ENCODE assay signal across 9 cellular contexts in genomic region chr9:114371986-114372917, GRCh38. TPM values are rescaled to one million over a fixed set of nuclear protein-coding genes. Genes with fewer than 3 reads are reported as not detected.
DNase-seq lines count a peak whose midpoint lies in the region; ATAC-seq and TF ChIP-seq lines count a peak whose summit lies in the region.
"Had no signal": no experiment of that assay in that cellular context is flagged by ENCODE, and none has a peak within 500 bp of the region (broad histone marks: within the 10 kb centered on the region; RNA-seq: fewer than 3 reads in every experiment).

No MANE protein-coding gene starts in this region.

- peaks cover 6 to 38% of the 10 kb centered on the region in 2 donors for H3K36me3 Mint-ChIP-seq in activated T-cell treated with anti-CD3 and anti-CD28 coated beads, Interleukin-2, amount 50 U/mL, for 72 hours (ENCODE audit: insufficient read depth in 2 of 2)

- peak; percentile 77 for DNase-seq in KBM-7
- DNase-seq in activated T-cell treated with anti-CD3 and anti-CD28 coated beads, Interleukin-2, amount 50 U/mL, for 72 hours, result peak in 1 of 2 donors; percentile 40
- no peak for DNase-seq in heart right ventricle
- no peak for DNase-seq in thoracic aorta (ENCODE audit: low spot score)
- DNase-seq in superior temporal gyrus (ENCODE audit: extremely low spot score), result no peak
- no peak for DNase-seq in HuH-7.5 (ENCODE audit: low spot score)
- no peak for DNase-seq in GM03348 (ENCODE audit: low spot score)

- TF ChIP-seq CTCF in heart right ventricle (IDR thresholded peaks at IDR 0.05) (no peak), thoracic aorta (IDR thresholded peaks at IDR 0.05) (no peak)

- peak overlapping the region; percentile 72 to 77 for H3K4me3 Mint-ChIP-seq in activated T-cell treated with anti-CD3 and anti-CD28 coated beads, Interleukin-2, amount 50 U/mL, for 72 hours

- in situ Hi-C loops in KBM-7 (cut with MboI; ENCODE audit: low pct_unique_long_range_greater_than_20kb, low sequenced_read_pairs), result no loop called here

- intact Hi-C loops in heart right ventricle (cut with DNase I), result no loop called here

- no peaks in the 10 kb centered on the region for H3K27me3 ChIP-seq in heart right ventricle
- no peaks in the 10 kb centered on the region for H3K27me3 ChIP-seq in thoracic aorta (replicated peaks; ENCODE audit: insufficient read depth)

- H3K27me3 Mint-ChIP-seq in activated T-cell treated with anti-CD3 and anti-CD28 coated beads, Interleukin-2, amount 50 U/mL, for 72 hours (ENCODE audit: low read depth), result no peaks in the 10 kb centered on the region

- no peaks in the 10 kb centered on the region for H3K9me3 Mint-ChIP-seq in activated T-cell treated with anti-CD3 and anti-CD28 coated beads, Interleukin-2, amount 50 U/mL, for 72 hours

- H3K4me1 Mint-ChIP-seq in activated T-cell treated with anti-CD3 and anti-CD28 coated beads, Interleukin-2, amount 50 U/mL, for 72 hours (ENCODE audit: low read depth), result peaks cover 85% of the 10 kb centered on the region

- peak; percentile 37 for ATAC-seq in GM19043 (IDR thresholded peaks at IDR 0.05; ENCODE audit: low read depth, unreplicated experiment)
- peak; percentile 40 to 50 for ATAC-seq in activated T-cell treated with anti-CD3 and anti-CD28 coated beads, Interleukin-2, amount 50 U/mL, for 72 hours (replicated peaks in 1 of 2)
- ATAC-seq in heart right ventricle, result peak; percentile 31 to 58 (median 50)
- peak; percentile 29 for ATAC-seq in thoracic aorta (ENCODE audit: insufficient number of reproducible peaks, low FRiP score, low read depth)

- H3K36me3 ChIP-seq in heart right ventricle (peaks cover 0 to 76% (median 6%) of the 10 kb centered on the region in 9 donors), thoracic aorta (peaks cover 26% of the 10 kb centered on the region)

- H3K4me1 ChIP-seq in heart right ventricle (peaks cover 0 to 92% (median 18%) of the 10 kb centered on the region in 9 donors), thoracic aorta (ENCODE audit: control insufficient read depth in 1 of 2, low read depth in 2 of 2) (peaks cover 21 to 34% of the 10 kb centered on the region in 2 donors)

- peak overlapping the region; percentile 72 for H3K27ac Mint-ChIP-seq in activated T-cell treated with anti-CD3 and anti-CD28 coated beads, Interleukin-2, amount 50 U/mL, for 72 hours

- H3K4me3 ChIP-seq in heart right ventricle (peak overlapping the region in 1 of 10 donors; percentile 24), thoracic aorta (no peak overlapping the region)

- peak overlapping the region in 5 of 10 donors; percentile 1 to 89 (median 57) for H3K27ac ChIP-seq in heart right ventricle
- peak overlapping the region; percentile 60 to 74 for H3K27ac ChIP-seq in thoracic aorta

- WGBS in heart right ventricle, 2 donors, result 43 to 52% methylated on average over 14 of the region's 14 CpGs

- H3K9me3 ChIP-seq in heart right ventricle, result no peaks in the 10 kb centered on the region
- no peaks in the 10 kb centered on the region for H3K9me3 ChIP-seq in thoracic aorta

RNA-seq across cellular contexts. Expression of gene AKNA, which starts 15.5 kb away (rescaled TPM):
- total RNA-seq in activated T-cell treated with anti-CD3 and anti-CD28 coated beads, Interleukin-2, amount 50 U/mL, for 72 hours, result 100 to 1,000 TPM; 204 to 246 TPM
- total RNA-seq in heart right ventricle, result 10 to 100 TPM in 1 of 10 donors, 1 to 10 TPM in 9; 2.7 to 20.5 (median 4.6) TPM
- 1 to 10 TPM; 3.7 to 7.1 TPM for polyA plus RNA-seq in heart right ventricle
- 10 to 100 TPM; 34.8 to 68.5 TPM for total RNA-seq in thoracic aorta

RNA-seq across cellular contexts. Expression of gene ORM2, which starts 42.6 kb away (rescaled TPM):
- not detected for total RNA-seq in activated T-cell treated with anti-CD3 and anti-CD28 coated beads, Interleukin-2, amount 50 U/mL, for 72 hours
- total RNA-seq in heart right ventricle, result not detected
- under 1 TPM in 1 of 2 donors, not detected in 1; 0.44 TPM for polyA plus RNA-seq in heart right ventricle
- total RNA-seq in thoracic aorta, result not detected
- total RNA-seq: T-helper 2 cell treated with Interferon-gamma antibody and Interleukin-4, amounts not matched to agents 100 ng/mL and 5 ng/mL, for 36 hours had no signal

RNA-seq across cellular contexts. Expression of gene ORM1, which starts 49.4 kb away (rescaled TPM):
- total RNA-seq in activated T-cell treated with anti-CD3 and anti-CD28 coated beads, Interleukin-2, amount 50 U/mL, for 72 hours, result not detected
- total RNA-seq in heart right ventricle (under 1 TPM in 3 of 10 donors, not detected in 7; 0.37 to 0.70 (median 0.55) TPM), thoracic aorta (not detected)
- polyA plus RNA-seq in heart right ventricle, result under 1 TPM; 0.13 to 0.59 TPM
- total RNA-seq: T-helper 2 cell treated with Interferon-gamma antibody and Interleukin-4, amounts not matched to agents 100 ng/mL and 5 ng/mL, for 36 hours had no signal
